ENCODE assay signal across 16 cellular contexts in genomic region chr5:156411957-156412356, GRCh38.
"Had no signal": no experiment of that assay in that cellular context is flagged by ENCODE, and none has a peak within 500 bp of the region (broad histone marks: within the 10 kb centered on the region; RNA-seq: fewer than 3 reads in every experiment).

No MANE protein-coding gene starts in this region.

- H3K27me3 ChIP-seq: breast epithelium, ovary had no signal

- H3K36me3 ChIP-seq: breast epithelium, ovary had no signal

- H3K9me3 ChIP-seq: breast epithelium, mucosa of descending colon, ovary, psoas muscle had no signal

- ATAC-seq: esophagus mucosa; left colon; naive thymus-derived CD8-positive, alpha-beta T cell; stimulated activated naive B cell treated with anti-CD40 and anti-IgM and Interleukin-4, amounts not matched to agents 10 μg/mL and 1 μg/mL and 100 μg/mL, for 72 hours; T-cell had no signal

- H3K4me1 ChIP-seq: breast epithelium had no signal

- H3K4me3 ChIP-seq: mucosa of descending colon, ovary, psoas muscle had no signal

- DNase-seq: activated CD4-positive, alpha-beta T cell treated with anti-CD3 and anti-CD28 coated beads, Interleukin-2, amount 50 U/mL, for 1 hour; activated CD8-positive, alpha-beta memory T cell treated with anti-CD3 and anti-CD28 coated beads, Interleukin-2, amount 50 U/mL, for 4 hours; activated effector memory CD4-positive, alpha-beta T cell treated with Interleukin-2 at 50 U/mL for 16 hours; activated naive CD4-positive, alpha-beta T cell treated with anti-CD3 and anti-CD28 coated beads, Interleukin-2, amount 10 ng/mL, durations not matched to agents 7 days and 5 days; activated T-cell treated with anti-CD3 and anti-CD28 coated beads, Interleukin-2, amount 50 U/mL, for 48 hours; cortex of kidney; hypothalamus; left colon; mucosa of descending colon; naive thymus-derived CD8-positive, alpha-beta T cell; psoas muscle; stimulated activated naive B cell treated with anti-CD40 and anti-IgM and Interleukin-4, amounts not matched to agents 10 μg/mL and 1 μg/mL and 100 μg/mL, for 72 hours; T-cell had no signal
